Comparison of ENCODE assay signal across 8 cellular contexts in the genomic region with DNA sequence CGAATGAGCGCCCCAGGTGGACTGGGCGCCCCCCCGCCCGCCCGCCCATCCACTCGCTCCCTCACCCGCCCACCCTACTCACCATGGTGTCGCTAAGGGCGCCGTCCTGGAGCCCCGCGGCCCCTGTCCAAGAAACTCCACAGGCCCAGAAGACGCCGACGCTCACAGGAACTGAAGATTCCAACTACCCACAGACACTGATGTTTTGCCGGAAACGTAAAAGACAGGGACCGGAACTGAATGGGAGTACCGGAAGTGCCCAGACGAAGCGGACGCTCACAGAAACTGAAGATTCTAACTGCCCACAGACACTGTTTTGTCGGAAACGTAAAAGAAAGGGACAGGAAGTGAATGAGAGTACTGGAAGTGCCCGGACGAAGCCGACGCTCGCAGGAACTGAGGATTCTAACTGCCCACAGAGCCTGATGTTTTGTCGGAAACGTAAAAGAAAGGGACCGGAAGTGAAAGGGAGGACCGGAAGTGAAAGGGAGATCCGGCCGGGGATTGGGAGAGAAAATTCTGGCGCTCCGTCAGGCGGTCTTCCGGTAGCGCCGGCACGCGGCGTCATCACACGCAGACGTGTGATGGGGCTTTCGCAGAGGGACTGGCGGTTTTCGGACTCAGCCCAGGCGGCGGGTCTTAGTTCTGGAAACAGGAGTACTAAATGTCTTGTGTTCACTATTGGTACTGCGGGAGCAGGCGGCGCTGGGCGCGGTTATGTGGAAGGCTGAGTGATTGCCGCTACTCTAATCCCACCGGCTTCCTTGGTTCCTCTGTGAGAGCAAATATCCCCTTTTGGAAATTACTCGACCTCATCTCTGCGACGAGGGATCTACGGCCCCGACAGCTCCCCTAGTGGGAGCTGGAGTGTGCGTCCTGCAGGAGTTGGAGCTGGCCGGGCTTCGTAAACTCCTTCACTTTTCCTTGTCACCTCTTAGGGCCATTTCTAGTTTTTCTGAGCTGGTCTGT. TPM values are rescaled to one million over a fixed set of nuclear protein-coding genes. Genes with fewer than 3 reads are reported as not detected.
DNase-seq lines count a peak whose midpoint lies in the region; ATAC-seq and TF ChIP-seq lines count a peak whose summit lies in the region.

A gene (minus strand): TSS at position 173 of the 969 bp plus-strand sequence. CDS start 88 bp downstream, at position 85.

- CTCF ChIA-PET in PC-3 (lab: Charles Lee) = interaction anchor here (0.7 to 2.4 kb wide), 4 partner anchors 25 to 108 kb away, joined by 3 to 28 read pairs (median 4); a partner anchor contains a TSS

- H3K9ac ChIP-seq in PC-3 (ENCODE audit: low read length) (peak within 1 kb of the TSS; percentile 94), mucosa of stomach (ENCODE audit: low read length) (peak within 1 kb of the TSS; percentile 92)

- ATAC-seq in GM21619 (IDR thresholded peaks at IDR 0.05; ENCODE audit: unreplicated experiment) (peak; percentile 82), PC-3 (peak; percentile 75)

- H4K20me1 ChIP-seq in PC-3 (ENCODE audit: low read length) = no peaks in the 10 kb centered on the region

- H3K27ac ChIP-seq in PC-3 (ENCODE audit: low read length) = peak within 1 kb of the TSS; percentile 97

- DNase-seq in DMS79 (lab: John Stamatoyannopoulos, UW) (peak; percentile 96), PC-3 (peak; percentile 90), activated T-cell treated with anti-CD3 and anti-CD28 coated beads for 48 hours (ENCODE audit: low read depth) (peak; percentile 85), epithelial cell of proximal tubule (ENCODE audit: low read depth) (peak; percentile 93)
- DNase-seq in Jurkat, Clone E6-1 (ENCODE audit: low read depth, low spot score) = peak; percentile 96
- DNase-seq in stimulated activated CD8-positive, alpha-beta memory T cell treated with anti-CD3 and anti-CD28 coated beads, Interleukin-7, amount 100 ng/mL, for 1 hour (ENCODE audit: low read depth in 2 of 2) = peak; percentile 66 to 73

- TF ChIP-seq CTCF in PC-3 (conservative IDR thresholded peaks at IDR 0.05; ENCODE audit: low read depth, low read length) (peak; percentile 72), epithelial cell of proximal tubule (conservative IDR thresholded peaks at IDR 0.05; ENCODE audit: low read depth, low read length) (peak; percentile 83)

- peak within 1 kb of the TSS; percentile 81 for H3K4me3 ChIP-seq in Jurkat, Clone E6-1 (ENCODE audit: low read length)
- H3K4me3 ChIP-seq in PC-3 (ENCODE audit: low read length) (peak within 1 kb of the TSS; percentile 97), epithelial cell of proximal tubule (ENCODE audit: low read depth, low read length) (peak within 1 kb of the TSS; percentile 75), mucosa of stomach (ENCODE audit: low read length) (peak within 1 kb of the TSS; percentile 98)

- intact Hi-C loops in PC-3 (cut with micrococcal nuclease) = loop anchor here (1.0 kb wide), 1 partner anchor 84 kb away; no protein-coding TSS in a partner anchor

- H3K36me3 ChIP-seq in PC-3 (ENCODE audit: low read depth, low read length) (peaks cover 12% of the 10 kb centered on the region), mucosa of stomach (ENCODE audit: control insufficient read depth, insufficient read depth, low read length) (peaks cover under 1% of the 10 kb centered on the region)

- H3K27me3 ChIP-seq in PC-3 (ENCODE audit: low read length) = no peaks in the 10 kb centered on the region
- H3K27me3 ChIP-seq in mucosa of stomach (ENCODE audit: control insufficient read depth, insufficient read depth, low read length) = no peaks in the 10 kb centered on the region

- peak within 1 kb of the TSS; percentile 98 for H3K4me2 ChIP-seq in PC-3 (ENCODE audit: low read length)

- H3K9me2 ChIP-seq in PC-3 (replicated peaks; ENCODE audit: low read length) = no peaks in the 10 kb centered on the region

- H3K79me2 ChIP-seq in PC-3 (ENCODE audit: low read length) = peaks cover 21% of the 10 kb centered on the region

- H3F3A ChIP-seq in PC-3 (ENCODE audit: low read length, unreplicated experiment) = no peaks in the 10 kb centered on the region

- H3K9me3 ChIP-seq in PC-3 (ENCODE audit: low read length) (no peaks in the 10 kb centered on the region), mucosa of stomach (ENCODE audit: control insufficient read depth, low read length) (no peaks in the 10 kb centered on the region)

- H2AFZ ChIP-seq in PC-3 (ENCODE audit: low read length) = peak within 1 kb of the TSS; percentile 82

- TSS peak; percentile 95 for BruUV-seq in PC-3 (replicated peaks; lab: Mats Ljungman, UMichigan)

- H3K4me1 ChIP-seq in PC-3 (ENCODE audit: insufficient read depth, low read length) = peaks cover 16% of the 10 kb centered on the region; the same call in 1 of the 2 replicates
- peaks cover 18% of the 10 kb centered on the region for H3K4me1 ChIP-seq in mucosa of stomach (ENCODE audit: control insufficient read depth, insufficient read depth, low read length)

- POLR2A ChIA-PET in PC-3 (lab: Charles Lee; ENCODE audit: unreplicated experiment) = no interaction called here

RNA-seq across cellular contexts. Expression of the gene that starts here (rescaled TPM):
- polyA plus RNA-seq in Jurkat, Clone E6-1 (2012; ENCODE audit: insufficient read depth, insufficient read length) = 83.5 TPM
- 17.1 and 18.1 TPM in 2 replicates for total RNA-seq in PC-3 (2014; rRNA removed)
- total RNA-seq in epithelial cell of proximal tubule = 7.8 and 33.1 TPM in 2 replicates

Comparison
In these comparisons a context has a peak if more than half of its experiments do, and no peak if none do; other contexts are left out.
1. Peak in every context shown above with its lines: DNase-seq, ATAC-seq, H3K4me3 ChIP-seq and H3K27ac ChIP-seq.